In the genomic region with DNA sequence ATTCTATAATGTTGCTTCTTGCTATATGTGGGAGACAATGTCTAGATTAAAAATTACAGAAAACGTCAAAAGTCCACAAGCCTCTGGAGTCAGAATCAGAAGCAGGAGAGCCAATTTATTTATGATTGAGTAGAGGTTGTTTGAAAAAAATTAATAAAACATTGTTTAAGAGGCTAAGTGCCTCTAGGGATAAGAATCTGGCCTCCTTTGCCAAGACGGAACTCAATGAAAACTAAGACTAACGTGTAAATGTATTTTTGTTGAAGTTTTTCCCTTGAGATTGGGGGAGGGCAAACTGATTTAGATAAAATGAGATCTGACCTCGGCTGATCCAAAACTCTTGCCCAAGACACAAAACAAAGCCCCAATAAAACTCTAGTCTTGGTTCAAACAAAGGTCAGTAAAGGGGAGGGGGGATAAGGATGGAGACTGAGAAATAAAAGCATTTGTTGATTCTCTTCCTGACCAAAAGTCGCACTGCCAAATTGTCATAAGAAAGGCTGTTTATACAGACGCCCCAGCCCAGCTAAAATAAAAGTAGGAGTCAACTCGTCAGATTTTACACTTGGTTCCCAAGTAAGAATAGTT, we compare ENCODE assay signal across 21 cellular contexts.
DNase-seq lines count a peak whose midpoint lies in the region; ATAC-seq and TF ChIP-seq lines count a peak whose summit lies in the region.
"Had no signal": no experiment of that assay in that cellular context is flagged by ENCODE, and none has a peak within 500 bp of the region (broad histone marks: within the 10 kb centered on the region; RNA-seq: fewer than 3 reads in every experiment).

No MANE protein-coding gene starts in this region.

- peak; percentile 59 for DNase-seq in M059J (ENCODE audit: low read depth)
- DNase-seq in heart left ventricle: peak in 1 of 5 donors; percentile 14
- no peak for DNase-seq in neural crest cell (ENCODE audit: low read depth, low spot score)
- DNase-seq in type B pancreatic cell (ENCODE audit: extremely low spot score, unreplicated experiment): no peak
- no peak for DNase-seq in effector CD4-positive, alpha-beta T cell
- no peak for DNase-seq in NCI-H345 (lab: John Stamatoyannopoulos, UW)
- DNase-seq: activated CD4-positive, alpha-beta T cell treated with anti-CD3 and anti-CD28 coated beads for 4 hours; activated naive CD8-positive, alpha-beta T cell treated with anti-CD3 and anti-CD28 coated beads for 36 hours; AML-193; DND-41; erythroblast; foreskin keratinocyte; NCI-H1694 treated with DMSO at 0.1 percent for 48 hours; pancreas; SIG-M5; stimulated activated CD4-positive, alpha-beta T cell treated with anti-CD3 and anti-CD28 coated beads, Interleukin-2, amount 100 ng/mL, for 24 hours had no signal

- intact Hi-C loops in heart left ventricle (cut with DNase I): loop anchor here in 2 of 10 donors (5.0 to 10.0 kb wide), 2 partner anchors 61 to 109 kb away; no protein-coding TSS in a partner anchor

- H3K4me3 Mint-ChIP-seq in neural crest cell (peak overlapping the region; percentile 31), type B pancreatic cell (no peak overlapping the region)
- H3K4me3 Mint-ChIP-seq: activated naive CD8-positive, alpha-beta T cell treated with anti-CD3 and anti-CD28 coated beads for 36 hours; stimulated activated effector memory CD8-positive, alpha-beta T cell treated with anti-CD3 and anti-CD28 coated beads, Interleukin-12 subunit alpha, Interleukin-12 subunit beta, amount 100 ng/mL, for 72 hours had no signal

- no peaks in the 10 kb centered on the region for H3K27me3 ChIP-seq in heart left ventricle
- H3K27me3 ChIP-seq: foreskin keratinocyte, pancreas had no signal

- no peaks in the 10 kb centered on the region for H3K36me3 ChIP-seq in heart left ventricle
- H3K36me3 ChIP-seq: pancreas had no signal

- H3K36me3 Mint-ChIP-seq in neural crest cell (ENCODE audit: low read depth) (peaks cover 6% of the 10 kb centered on the region), type B pancreatic cell (no peaks in the 10 kb centered on the region)
- H3K36me3 Mint-ChIP-seq: stimulated activated effector memory CD8-positive, alpha-beta T cell treated with anti-CD3 and anti-CD28 coated beads, Interleukin-12 subunit alpha, Interleukin-12 subunit beta, amount 100 ng/mL, for 72 hours had no signal

- TF ChIP-seq CTCF in heart left ventricle (IDR thresholded peaks at IDR 0.05) (no peak), neural crest cell (conservative IDR thresholded peaks at IDR 0.05) (no peak), type B pancreatic cell (conservative IDR thresholded peaks at IDR 0.05) (no peak)

- H3K27ac Mint-ChIP-seq in neural crest cell (ENCODE audit: unreplicated experiment): peak overlapping the region; percentile 50
- peak overlapping the region; percentile 7 for H3K27ac Mint-ChIP-seq in type B pancreatic cell
- H3K27ac Mint-ChIP-seq: activated naive CD8-positive, alpha-beta T cell treated with anti-CD3 and anti-CD28 coated beads for 36 hours; stimulated activated effector memory CD8-positive, alpha-beta T cell treated with anti-CD3 and anti-CD28 coated beads, Interleukin-12 subunit alpha, Interleukin-12 subunit beta, amount 100 ng/mL, for 72 hours had no signal

- H3K4me1 ChIP-seq in heart left ventricle: peaks cover 0 to 16% (median 3%) of the 10 kb centered on the region in 12 donors
- H3K4me1 ChIP-seq: foreskin keratinocyte had no signal

- peak overlapping the region in 10 of 12 donors; percentile 11 to 60 (median 40) for H3K27ac ChIP-seq in heart left ventricle
- H3K27ac ChIP-seq: foreskin keratinocyte, skin epidermis had no signal

- peak in 3 of 4 donors; percentile 39 to 51 (median 49) for ATAC-seq in heart left ventricle
- no peak for ATAC-seq in HG02840 (IDR thresholded peaks at IDR 0.05; ENCODE audit: low FRiP score, unreplicated experiment)
- ATAC-seq: foreskin keratinocyte; GM12878; K562; pancreas; stimulated activated effector memory CD8-positive, alpha-beta T cell treated with anti-CD3 and anti-CD28 coated beads, Interleukin-12 subunit alpha, Interleukin-12 subunit beta, amount 100 ng/mL, for 72 hours had no signal

- WGBS in heart left ventricle, 4 donors: 36 to 52% (median 41%) methylated on average over 7 of the region's 7 CpGs

- H3K4me3 ChIP-seq in heart left ventricle: no peak overlapping the region
- H3K4me3 ChIP-seq: GM12878, K562, pancreas, skin epidermis had no signal

- TF ChIP-seq POLR2A in heart left ventricle (IDR thresholded peaks at IDR 0.05): no peak

- peaks cover 0 to 17% (median 0%) of the 10 kb centered on the region in 12 donors for H3K9me3 ChIP-seq in heart left ventricle
- H3K9me3 ChIP-seq: pancreas had no signal

- H3K9me3 Mint-ChIP-seq in neural crest cell: peaks cover 9% of the 10 kb centered on the region
- peaks cover 5% of the 10 kb centered on the region for H3K9me3 Mint-ChIP-seq in type B pancreatic cell

- H3K4me1 Mint-ChIP-seq in neural crest cell: peaks cover 17% of the 10 kb centered on the region
- H3K4me1 Mint-ChIP-seq in type B pancreatic cell (ENCODE audit: unreplicated experiment): peaks cover 13% of the 10 kb centered on the region

- H3K27me3 Mint-ChIP-seq in neural crest cell (ENCODE audit: low read depth) (no peaks in the 10 kb centered on the region), type B pancreatic cell (no peaks in the 10 kb centered on the region)
- H3K27me3 Mint-ChIP-seq: activated naive CD8-positive, alpha-beta T cell treated with anti-CD3 and anti-CD28 coated beads for 36 hours had no signal
